In genomic region chr19:2443116-2443784, GRCh38 we compare ENCODE assay signal across 18 cellular contexts. TPM values are rescaled to one million over a fixed set of nuclear protein-coding genes. Genes with fewer than 3 reads are reported as not detected.
DNase-seq lines count a peak whose midpoint lies in the region; ATAC-seq and TF ChIP-seq lines count a peak whose summit lies in the region.
"Had no signal": no experiment of that assay in that cellular context is flagged by ENCODE, and none has a peak within 500 bp of the region (broad histone marks: within the 10 kb centered on the region; RNA-seq: fewer than 3 reads in every experiment).

No MANE protein-coding gene starts in this region.

- H3K36me3 Mint-ChIP-seq in glutamatergic neuron (ENCODE audit: unreplicated experiment), result no peaks in the 10 kb centered on the region

- peaks cover 10% of the 10 kb centered on the region for H3K4me1 Mint-ChIP-seq in glutamatergic neuron (ENCODE audit: low read depth, unreplicated experiment)

- TF ChIP-seq CTCF in glutamatergic neuron (IDR thresholded peaks at IDR 0.05; ENCODE audit: partially characterized antibody, unreplicated experiment), result no peak

- no peaks in the 10 kb centered on the region for H3K9me3 ChIP-seq in BLaER1
- H3K9me3 ChIP-seq: HAP-1 had no signal

- intact Hi-C loops in sciatic nerve (cut with DNase I), result no loop called here

- H3K4me3 ChIP-seq in BLaER1 (no peak overlapping the region), H7 (ENCODE audit: insufficient read depth, low read depth, low read length) (no peak overlapping the region)
- H3K4me3 ChIP-seq: GM23338, HAP-1 had no signal

- peak overlapping the region; percentile 17 for H3K4me3 Mint-ChIP-seq in glutamatergic neuron (ENCODE audit: unreplicated experiment)
- H3K4me3 Mint-ChIP-seq: B cell; CD8-positive, alpha-beta T cell; GM23338; HFFc6 had no signal

- H3K27ac Mint-ChIP-seq in glutamatergic neuron (ENCODE audit: unreplicated experiment), result peak overlapping the region; percentile 71
- H3K27ac Mint-ChIP-seq: B cell; CD8-positive, alpha-beta T cell; GM23338; HFFc6 had no signal

- H3K36me3 ChIP-seq in BLaER1, result peaks cover 68% of the 10 kb centered on the region
- H3K36me3 ChIP-seq in H7 (replicated peaks; ENCODE audit: control insufficient read depth, insufficient read depth, low read length), result peaks cover 13% of the 10 kb centered on the region

- H3K27ac ChIP-seq in BLaER1, result 0 out of 2 replicates have a peak overlapping the region, but pooled peaks have one; percentile 72
- H3K27ac ChIP-seq: C4-2B, HL-60 had no signal

- peaks cover 34% of the 10 kb centered on the region for H3K4me1 ChIP-seq in BLaER1
- H3K4me1 ChIP-seq: HAP-1 had no signal

- H3K27me3 ChIP-seq in BLaER1 (no peaks in the 10 kb centered on the region), H7 (ENCODE audit: control insufficient read depth, insufficient read depth, low read length) (no peaks in the 10 kb centered on the region)

- H3K27me3 Mint-ChIP-seq in glutamatergic neuron (ENCODE audit: unreplicated experiment), result peaks cover 7% of the 10 kb centered on the region
- H3K27me3 Mint-ChIP-seq: B cell had no signal

- H3K9me3 Mint-ChIP-seq in glutamatergic neuron (ENCODE audit: unreplicated experiment), result no peaks in the 10 kb centered on the region
- H3K9me3 Mint-ChIP-seq: CD8-positive, alpha-beta T cell; GM23338; HFFc6 had no signal

- peak; percentile 20 for ATAC-seq in sciatic nerve
- no peak for ATAC-seq in GM18858 (IDR thresholded peaks at IDR 0.05; ENCODE audit: unreplicated experiment)
- ATAC-seq: CD8-positive, alpha-beta T cell; GM23338 had no signal

- peaks cover 87% of the 10 kb centered on the region for H4K20me1 ChIP-seq in BLaER1

- H3K4me2 ChIP-seq in BLaER1, result no peak overlapping the region
- H3K4me2 ChIP-seq: GM23338 had no signal

- DNase-seq in H7 (peak; percentile 55), glutamatergic neuron (no peak), sciatic nerve (ENCODE audit: low spot score) (peak; percentile 57), germinal center (ENCODE audit: low spot score) (no peak), H4 (ENCODE audit: low spot score) (no peak)
- DNase-seq: CD8-positive, alpha-beta T cell; COR-L47; DMS153; DMS79 treated with DMSO at 0.1 percent for 48 hours; EL; HFFc6 had no signal

- no peak overlapping the region for H3K9ac ChIP-seq in BLaER1

RNA-seq across cellular contexts. Expression of gene LMNB2, which starts 13.5 kb away (rescaled TPM):
- 204 and 229 TPM in 2 replicates for total RNA-seq in H7 (2014; rRNA removed; shearing (Covaris generic))
- total RNA-seq in glutamatergic neuron (ENCODE audit: unreplicated experiment) (45.8 TPM), sciatic nerve (16.3 TPM)
- 64.3 and 86.4 TPM in 2 replicates for total RNA-seq in H4 (2014; rRNA removed; shearing (Covaris generic))

RNA-seq across cellular contexts. Expression of gene TIMM13, which starts 15.9 kb away (rescaled TPM):
- total RNA-seq in H7 (2014; rRNA removed; shearing (Covaris generic)), result 176 and 179 TPM in 2 replicates
- 91.5 TPM for total RNA-seq in glutamatergic neuron (ENCODE audit: unreplicated experiment)
- 37.3 TPM for total RNA-seq in sciatic nerve
- 39.9 and 40.8 TPM in 2 replicates for total RNA-seq in H4 (2014; rRNA removed; shearing (Covaris generic))

RNA-seq across cellular contexts. Expression of gene GADD45B, which starts 32.7 kb away (rescaled TPM):
- total RNA-seq in H7 (2014; rRNA removed; shearing (Covaris generic)), result 29.4 and 39.9 TPM in 2 replicates
- total RNA-seq in glutamatergic neuron (ENCODE audit: unreplicated experiment), result 3.8 TPM
- total RNA-seq in sciatic nerve, result 136 TPM
- 14.3 and 82.3 TPM in 2 replicates for total RNA-seq in H4 (2014; rRNA removed; shearing (Covaris generic))

Comparison
In these comparisons a context has a peak if more than half of its experiments do, and no peak if none do; other contexts are left out.
1. DNase-seq: peak in H7 (single experiment) and sciatic nerve (single experiment); none in glutamatergic neuron (single experiment), germinal center (single experiment) and H4 (single experiment).